19 cellular contexts compared by ENCODE assay signal in genomic region chr11:19225123-19225522, GRCh38. TPM values are rescaled to one million over a fixed set of nuclear protein-coding genes. Genes with fewer than 3 reads are reported as not detected.
DNase-seq lines count a peak whose midpoint lies in the region; ATAC-seq and TF ChIP-seq lines count a peak whose summit lies in the region.
"Had no signal": no experiment of that assay in that cellular context is flagged by ENCODE, and none has a peak within 500 bp of the region (broad histone marks: within the 10 kb centered on the region; RNA-seq: fewer than 3 reads in every experiment).

No MANE protein-coding gene starts in this region.

- WGBS in transverse colon (ENCODE audit: low coverage in 1 of 2), 2 donors = 69% methylated on average over 6 of the region's 6 CpGs; no CpG with 5 or more reads in 1 of the 2 donors

- no peak for TF ChIP-seq CTCF in mucosa of descending colon (IDR thresholded peaks at IDR 0.05)
- no peak for TF ChIP-seq CTCF in transverse colon (IDR thresholded peaks at IDR 0.05)

- peak; percentile 90 for ATAC-seq in left ventricle myocardium superior
- ATAC-seq in mucosa of descending colon = peak; percentile 37
- ATAC-seq in HG02981 (IDR thresholded peaks at IDR 0.05; ENCODE audit: unreplicated experiment) = no peak
- ATAC-seq in GM18907 (IDR thresholded peaks at IDR 0.05; ENCODE audit: unreplicated experiment) = no peak
- ATAC-seq: HCT116 had no signal

- in situ Hi-C loops in transverse colon (cut with MboI; ENCODE audit: low pct_ligation_motif_present in 1 of 4, low pct_unique_long_range_greater_than_20kb in 1 of 4, low sequenced_read_pairs in 3 of 4) = no loop called here

- H3K9me3 ChIP-seq in mucosa of descending colon (no peaks in the 10 kb centered on the region), transverse colon (no peaks in the 10 kb centered on the region)

- TF ChIP-seq EP300 in transverse colon (IDR thresholded peaks at IDR 0.05; ENCODE audit: low read depth) = no peak

- H3K4me1 ChIP-seq in mucosa of descending colon (ENCODE audit: low read depth) (no peaks in the 10 kb centered on the region), transverse colon (peaks cover 0 to 18% (median 7%) of the 10 kb centered on the region in 4 donors)
- H3K4me1 ChIP-seq: BLaER1 treated with 17β-estradiol and CSF1 and Interleukin-3, amounts not matched to agents 10 nM and 100 nM had no signal

- H3K4me3 ChIP-seq in mucosa of descending colon (no peak overlapping the region), transverse colon (no peak overlapping the region)
- H3K4me3 ChIP-seq: BLaER1 treated with 17β-estradiol and CSF1 and Interleukin-3, amounts not matched to agents 10 nM and 100 nM; SK-N-MC had no signal

- H3K36me3 ChIP-seq in mucosa of descending colon (ENCODE audit: low read depth) = no peaks in the 10 kb centered on the region
- H3K36me3 ChIP-seq in transverse colon = no peaks in the 10 kb centered on the region

- H3K27me3 ChIP-seq in transverse colon = no peaks in the 10 kb centered on the region
- H3K27me3 ChIP-seq: BLaER1 treated with 17β-estradiol and CSF1 and Interleukin-3, amounts not matched to agents 10 nM and 100 nM had no signal

- peak overlapping the region in 3 of 4 donors; percentile 1 to 63 (median 25) for H3K27ac ChIP-seq in transverse colon
- H3K27ac ChIP-seq: BLaER1 treated with 17β-estradiol and CSF1 and Interleukin-3, amounts not matched to agents 10 nM and 100 nM; SK-N-MC had no signal

- peak; percentile 3 for TF ChIP-seq POLR2A in erythroblast (IDR thresholded peaks at IDR 0.05; ENCODE audit: low read length)
- TF ChIP-seq POLR2A in transverse colon (IDR thresholded peaks at IDR 0.05) = no peak

- intact Hi-C loops in left ventricle myocardium superior (cut with micrococcal nuclease) = no loop called here
- intact Hi-C loops in mucosa of descending colon (cut with DNase I, micrococcal nuclease) = no loop called here
- intact Hi-C loops in transverse colon (cut with DNase I; ENCODE audit: low total_unique reads) = no loop called here

- no peak for DNase-seq in erythroblast (lab: John Stamatoyannopoulos, UW)
- peak; percentile 39 for DNase-seq in left ventricle myocardium superior
- DNase-seq in mucosa of descending colon = peak in 1 of 3 donors; percentile 36
- no peak for DNase-seq in transverse colon
- no peak for DNase-seq in DMS79 treated with DMSO at 0.1 percent for 48 hours (lab: John Stamatoyannopoulos, UW)
- DNase-seq: CD4-positive, alpha-beta memory T cell; NCI-H1694; NCI-H2081 treated with DMSO at 0.1 percent for 48 hours; NCI-H2171 treated with DMSO at 0.1 percent for 48 hours; NCI-H524 treated with DMSO at 0.1 percent for 48 hours; NCI-H82 had no signal

RNA-seq across cellular contexts. Expression of gene E2F8, which starts 15.6 kb away (rescaled TPM):
- total RNA-seq in left ventricle myocardium superior = 5.8 TPM
- 10 to 100 TPM in 1 of 3 donors, 1 to 10 TPM in 2; 1.7 to 10.4 (median 5.1) TPM for total RNA-seq in mucosa of descending colon
- total RNA-seq in transverse colon = 1 to 10 TPM in 2 of 4 donors, under 1 TPM in 1, not detected in 1; 0.64 to 1.2 (median 1.2) TPM
- total RNA-seq: CD4-positive, alpha-beta memory T cell had no signal

RNA-seq across cellular contexts. Expression of gene CSRP3, which starts 23.3 kb away (rescaled TPM):
- 1,162 TPM for total RNA-seq in left ventricle myocardium superior
- total RNA-seq in mucosa of descending colon = under 1 TPM in 1 of 3 donors, not detected in 2; 0.94 TPM
- not detected for total RNA-seq in transverse colon
- total RNA-seq: CD4-positive, alpha-beta memory T cell; G401; H1; MCF 10A had no signal

Comparison
In these comparisons a context has a peak if more than half of its experiments do, and no peak if none do; other contexts are left out.
1. ATAC-seq: peak in left ventricle myocardium superior (single experiment) and mucosa of descending colon (single experiment); none in HG02981 (single experiment) and GM18907 (single experiment).
2. RNA of gene CSRP3, which starts 23.3 kb away (total RNA-seq): 1,162 TPM in left ventricle myocardium superior (single experiment); 0.94 TPM in mucosa of descending colon and not detected in transverse colon; every median in the first group is over 100 times any median in the second.